Comparison of ENCODE assay signal across 13 cellular contexts in genomic region chr17:38656959-38657823, GRCh38. TPM values are rescaled to one million over a fixed set of nuclear protein-coding genes. Genes with fewer than 3 reads are reported as not detected.
DNase-seq lines count a peak whose midpoint lies in the region; ATAC-seq and TF ChIP-seq lines count a peak whose summit lies in the region.
"Had no signal": no experiment of that assay in that cellular context is flagged by ENCODE, and none has a peak within 500 bp of the region (broad histone marks: within the 10 kb centered on the region; RNA-seq: fewer than 3 reads in every experiment).

No MANE protein-coding gene starts in this region.

- H2AK5ac ChIP-seq in mesenchymal stem cell (ENCODE audit: low read length, severe bottlenecking), result no peak overlapping the region

- no peak for DNase-seq in activated naive CD8-positive, alpha-beta T cell treated with anti-CD3 and anti-CD28 coated beads, Interleukin-2, amount 10 ng/mL, durations not matched to agents 7 days and 5 days
- no peak for DNase-seq in activated naive CD8-positive, alpha-beta T cell treated with anti-CD3 and anti-CD28 coated beads for 36 hours
- peak in 53 of 61 donors; percentile 13 to 86 (median 58) for DNase-seq in caudate nucleus (lab: John Stamatoyannopoulos, UW)
- DNase-seq in mesenchymal stem cell, result no peak
- no peak for DNase-seq in type B pancreatic cell (ENCODE audit: extremely low spot score, unreplicated experiment)
- DNase-seq in SKM-1 (lab: John Stamatoyannopoulos, UW; ENCODE audit: unreplicated experiment), result no peak
- DNase-seq in MV-4-11 (lab: John Stamatoyannopoulos, UW), result no peak
- no peak for DNase-seq in brain microvascular endothelial cell
- DNase-seq: activated T-cell treated with anti-CD3 and anti-CD28 coated beads, Interleukin-2, amount 50 U/mL, for 1 hour; effector memory CD4-positive, alpha-beta T cell had no signal

- no peaks in the 10 kb centered on the region for H3K36me3 Mint-ChIP-seq in activated naive CD8-positive, alpha-beta T cell treated with anti-CD3 and anti-CD28 coated beads, Interleukin-2, amount 10 ng/mL, durations not matched to agents 7 days and 5 days
- no peaks in the 10 kb centered on the region for H3K36me3 Mint-ChIP-seq in activated naive CD8-positive, alpha-beta T cell treated with anti-CD3 and anti-CD28 coated beads for 36 hours
- H3K36me3 Mint-ChIP-seq in type B pancreatic cell, result no peaks in the 10 kb centered on the region

- peaks cover 14% of the 10 kb centered on the region for H3K27me3 Mint-ChIP-seq in activated naive CD8-positive, alpha-beta T cell treated with anti-CD3 and anti-CD28 coated beads, Interleukin-2, amount 10 ng/mL, durations not matched to agents 7 days and 5 days
- peaks cover 24% of the 10 kb centered on the region for H3K27me3 Mint-ChIP-seq in activated naive CD8-positive, alpha-beta T cell treated with anti-CD3 and anti-CD28 coated beads for 36 hours
- peaks cover 20% of the 10 kb centered on the region for H3K27me3 Mint-ChIP-seq in type B pancreatic cell

- no peak overlapping the region for H2BK15ac ChIP-seq in mesenchymal stem cell (ENCODE audit: low read depth, poor library complexity, severe bottlenecking)

- H2AFZ ChIP-seq in mesenchymal stem cell (ENCODE audit: low read depth, low read length), result no peak overlapping the region

- H3K23ac ChIP-seq in mesenchymal stem cell (ENCODE audit: low read length in 2 of 2), result no peak overlapping the region

- H2BK5ac ChIP-seq in mesenchymal stem cell (ENCODE audit: low read depth, low read length, poor library complexity, severe bottlenecking), result no peak overlapping the region

- no peak overlapping the region for H2BK12ac ChIP-seq in mesenchymal stem cell (ENCODE audit: low read length in 2 of 2)

- POLR2A ChIA-PET in activated naive CD8-positive, alpha-beta T cell treated with anti-CD3 and anti-CD28 coated beads, Interleukin-2, amount 10 ng/mL, durations not matched to agents 7 days and 5 days (lab: Charles Lee), result no interaction called here

- no peaks in the 10 kb centered on the region for H3K9me3 Mint-ChIP-seq in activated naive CD8-positive, alpha-beta T cell treated with anti-CD3 and anti-CD28 coated beads, Interleukin-2, amount 10 ng/mL, durations not matched to agents 7 days and 5 days
- H3K9me3 Mint-ChIP-seq in activated naive CD8-positive, alpha-beta T cell treated with anti-CD3 and anti-CD28 coated beads for 36 hours, result no peaks in the 10 kb centered on the region
- no peaks in the 10 kb centered on the region for H3K9me3 Mint-ChIP-seq in type B pancreatic cell

- H3K4me1 ChIP-seq in mesenchymal stem cell (ENCODE audit: control insufficient read depth, insufficient read depth, low read depth, low read length), result peaks cover 8% of the 10 kb centered on the region
- H3K4me1 ChIP-seq: A549, ascending aorta had no signal

- H4K91ac ChIP-seq in mesenchymal stem cell (ENCODE audit: low read length), result no peak overlapping the region

- H3K27ac ChIP-seq in caudate nucleus (ENCODE audit: low read depth, low read length) (peak overlapping the region; percentile 90), mesenchymal stem cell (ENCODE audit: low read length, poor library complexity, severe bottlenecking) (no peak overlapping the region), brain microvascular endothelial cell (no peak overlapping the region)
- H3K27ac ChIP-seq: A549, ascending aorta had no signal

- no peak overlapping the region for H3K18ac ChIP-seq in mesenchymal stem cell (ENCODE audit: low read depth in 1 of 2, low read length in 2 of 2)

- H3K9ac ChIP-seq in mesenchymal stem cell (ENCODE audit: low read length), result no peak overlapping the region

- H3K27me3 ChIP-seq in mesenchymal stem cell (ENCODE audit: control insufficient read depth in 1 of 2, insufficient read depth in 1 of 2, low read length in 2 of 2), result peaks cover 58 to 68% of the 10 kb centered on the region in 2 experiments
- peaks cover 14% of the 10 kb centered on the region for H3K27me3 ChIP-seq in brain microvascular endothelial cell (replicated peaks)

- no peak overlapping the region for H4K8ac ChIP-seq in mesenchymal stem cell (ENCODE audit: low read length)

- H3K4me3 ChIP-seq in mesenchymal stem cell (ENCODE audit: insufficient read depth in 1 of 2, low read depth in 1 of 2, low read length in 2 of 2) (no peak overlapping the region), brain microvascular endothelial cell (ENCODE audit: low read depth, low read length) (no peak overlapping the region)
- H3K4me3 ChIP-seq: A549, ascending aorta had no signal

- in situ Hi-C loops in brain microvascular endothelial cell (cut with HindIII; ENCODE audit: low pct_ligation_motif_present, low sequenced_read_pairs), result no loop called here

- ATAC-seq in activated naive CD8-positive, alpha-beta T cell treated with anti-CD3 and anti-CD28 coated beads, Interleukin-2, amount 10 ng/mL, durations not matched to agents 7 days and 5 days (ENCODE audit: low read depth), result no peak
- ATAC-seq: A549 had no signal

- no peak overlapping the region for H3K4ac ChIP-seq in mesenchymal stem cell (ENCODE audit: low read depth in 1 of 2, low read length in 2 of 2)

- H3K36me3 ChIP-seq in mesenchymal stem cell (ENCODE audit: control insufficient read depth in 1 of 2, insufficient read depth in 2 of 2, low read depth in 1 of 2, low read length in 2 of 2) (no peaks in the 10 kb centered on the region), brain microvascular endothelial cell (replicated peaks) (no peaks in the 10 kb centered on the region)
- H3K36me3 ChIP-seq: ascending aorta had no signal

- TF ChIP-seq CTCF in type B pancreatic cell (conservative IDR thresholded peaks at IDR 0.05), result no peak
- TF ChIP-seq CTCF in brain microvascular endothelial cell (IDR thresholded peaks at IDR 0.05; ENCODE audit: low read depth, low read length, missing control alignments), result no peak

- no peaks in the 10 kb centered on the region for H3K79me1 ChIP-seq in mesenchymal stem cell (replicated peaks; ENCODE audit: low read length, poor library complexity, severe bottlenecking)

- H3K14ac ChIP-seq in mesenchymal stem cell (ENCODE audit: low read length in 2 of 2), result no peak overlapping the region

- peaks cover 23% of the 10 kb centered on the region for H3K4me1 Mint-ChIP-seq in activated naive CD8-positive, alpha-beta T cell treated with anti-CD3 and anti-CD28 coated beads, Interleukin-2, amount 10 ng/mL, durations not matched to agents 7 days and 5 days
- peaks cover 28% of the 10 kb centered on the region for H3K4me1 Mint-ChIP-seq in activated naive CD8-positive, alpha-beta T cell treated with anti-CD3 and anti-CD28 coated beads for 36 hours
- peaks cover 21% of the 10 kb centered on the region for H3K4me1 Mint-ChIP-seq in type B pancreatic cell (ENCODE audit: unreplicated experiment)

- peak overlapping the region; percentile 47 for H3K4me2 ChIP-seq in mesenchymal stem cell (ENCODE audit: low read length, poor library complexity, severe bottlenecking)
- H3K4me2 ChIP-seq: A549 had no signal

- H3K27ac Mint-ChIP-seq in activated naive CD8-positive, alpha-beta T cell treated with anti-CD3 and anti-CD28 coated beads, Interleukin-2, amount 10 ng/mL, durations not matched to agents 7 days and 5 days, result peak overlapping the region; percentile 69
- no peak overlapping the region for H3K27ac Mint-ChIP-seq in activated naive CD8-positive, alpha-beta T cell treated with anti-CD3 and anti-CD28 coated beads for 36 hours
- peak overlapping the region; percentile 63 for H3K27ac Mint-ChIP-seq in type B pancreatic cell

- 77% methylated on average over 27 of the region's 27 CpGs for WGBS in mesenchymal stem cell

- H3K9me3 ChIP-seq in mesenchymal stem cell (ENCODE audit: control insufficient read depth, low read length), result no peaks in the 10 kb centered on the region
- H3K9me3 ChIP-seq: A549, ascending aorta had no signal

- no peak overlapping the region for H3K4me3 Mint-ChIP-seq in activated naive CD8-positive, alpha-beta T cell treated with anti-CD3 and anti-CD28 coated beads, Interleukin-2, amount 10 ng/mL, durations not matched to agents 7 days and 5 days
- no peak overlapping the region for H3K4me3 Mint-ChIP-seq in activated naive CD8-positive, alpha-beta T cell treated with anti-CD3 and anti-CD28 coated beads for 36 hours
- H3K4me3 Mint-ChIP-seq in type B pancreatic cell, result no peak overlapping the region

- H2BK120ac ChIP-seq in mesenchymal stem cell (ENCODE audit: low read depth, low read length), result no peak overlapping the region

RNA-seq across cellular contexts. Expression of gene EPOP, which starts 17.6 kb away (rescaled TPM):
- total RNA-seq in activated naive CD8-positive, alpha-beta T cell treated with anti-CD3 and anti-CD28 coated beads, Interleukin-2, amount 10 ng/mL, durations not matched to agents 7 days and 5 days, result 1 to 10 TPM; 7.2 TPM
- 10 to 100 TPM; 33.6 to 33.7 TPM for total RNA-seq in activated naive CD8-positive, alpha-beta T cell treated with anti-CD3 and anti-CD28 coated beads for 36 hours
- polyA plus RNA-seq in mesenchymal stem cell (2013, experiment 1 of 2), result 0.47 TPM
- 0.48 TPM for polyA plus RNA-seq in mesenchymal stem cell (2013, experiment 2 of 2)
- total RNA-seq in type B pancreatic cell (ENCODE audit: low replicate concordance), result 6.2 and 11.0 TPM in 2 replicates

RNA-seq across cellular contexts. Expression of gene MLLT6, which starts 47.9 kb away (rescaled TPM):
- total RNA-seq in activated naive CD8-positive, alpha-beta T cell treated with anti-CD3 and anti-CD28 coated beads, Interleukin-2, amount 10 ng/mL, durations not matched to agents 7 days and 5 days, result 100 to 1,000 TPM; 333 to 343 TPM
- total RNA-seq in activated naive CD8-positive, alpha-beta T cell treated with anti-CD3 and anti-CD28 coated beads for 36 hours, result 100 to 1,000 TPM; 125 to 130 TPM
- polyA plus RNA-seq in mesenchymal stem cell (2013, experiment 1 of 2), result 12.6 TPM
- 11.8 TPM for polyA plus RNA-seq in mesenchymal stem cell (2013, experiment 2 of 2)
- 122 and 130 TPM in 2 replicates for total RNA-seq in type B pancreatic cell (ENCODE audit: low replicate concordance)

RNA-seq across cellular contexts. Expression of gene SRCIN1, which starts 51.4 kb away (rescaled TPM):
- total RNA-seq in activated naive CD8-positive, alpha-beta T cell treated with anti-CD3 and anti-CD28 coated beads, Interleukin-2, amount 10 ng/mL, durations not matched to agents 7 days and 5 days, result under 1 TPM in 1 of 2 experiments, not detected in 1; 0.11 TPM
- under 1 TPM; 0.37 to 0.42 TPM for total RNA-seq in activated naive CD8-positive, alpha-beta T cell treated with anti-CD3 and anti-CD28 coated beads for 36 hours
- 0.04 TPM for polyA plus RNA-seq in mesenchymal stem cell (2013, experiment 1 of 2)
- polyA plus RNA-seq in mesenchymal stem cell (2013, experiment 2 of 2), result not detected
- total RNA-seq in type B pancreatic cell (ENCODE audit: low replicate concordance), result 8.3 and 11.9 TPM in 2 replicates
- total RNA-seq: ascending aorta, glomerular endothelial cell had no signal

Comparison
In these comparisons a context has a peak if more than half of its experiments do, and no peak if none do; other contexts are left out.
1. DNase-seq: peak in caudate nucleus (53 of 61); none in activated naive CD8-positive, alpha-beta T cell treated with anti-CD3 and anti-CD28 coated beads, Interleukin-2, amount 10 ng/mL, durations not matched to agents 7 days and 5 days (single experiment), activated naive CD8-positive, alpha-beta T cell treated with anti-CD3 and anti-CD28 coated beads for 36 hours (single experiment), mesenchymal stem cell (single experiment), type B pancreatic cell (single experiment), SKM-1 (single experiment), MV-4-11 (single experiment) and brain microvascular endothelial cell (single experiment).